8 cellular contexts compared by ENCODE assay signal in the genomic region with DNA sequence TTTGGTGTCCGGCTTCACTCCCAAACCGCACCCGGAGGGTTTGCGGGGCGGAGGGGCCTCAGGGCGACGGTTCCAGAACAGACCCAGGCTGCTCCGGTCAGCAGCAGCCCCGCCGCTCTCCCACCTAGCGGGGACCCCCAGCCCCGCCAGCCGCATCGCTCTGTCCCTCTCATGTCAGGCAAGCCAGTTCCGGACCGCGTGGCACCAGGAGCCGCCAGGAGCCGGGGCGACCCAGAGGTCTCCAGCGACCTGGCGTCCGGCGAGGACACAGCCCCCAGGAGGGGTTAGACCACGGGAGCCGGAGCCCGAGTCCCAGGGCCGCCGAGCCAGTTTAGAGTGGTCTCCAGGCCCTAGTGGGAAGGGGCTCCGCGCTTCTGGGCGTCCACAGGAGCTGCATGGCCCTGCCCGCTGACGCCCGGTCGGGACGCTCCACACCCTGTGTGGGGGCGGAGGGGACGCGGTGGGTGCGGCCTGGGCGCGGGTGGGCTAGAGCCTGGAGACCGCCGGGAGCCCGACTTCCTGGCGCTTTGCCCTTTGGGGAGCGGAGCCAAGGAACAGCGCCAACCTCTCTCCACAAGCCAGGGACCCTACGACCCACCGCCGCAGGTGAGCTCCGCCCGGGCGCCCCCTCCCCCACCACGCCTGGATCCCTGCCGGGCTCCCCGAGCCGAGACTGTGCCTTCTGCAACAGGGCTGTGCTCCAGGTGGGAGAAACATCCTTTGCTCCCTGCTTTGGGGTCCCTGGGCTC. TPM values are rescaled to one million over a fixed set of nuclear protein-coding genes. Genes with fewer than 3 reads are reported as not detected.
DNase-seq lines count a peak whose midpoint lies in the region; ATAC-seq, FAIRE-seq and TF ChIP-seq lines count a peak whose summit lies in the region.

No MANE protein-coding gene starts in this region.

- H2BK20ac ChIP-seq in H1 (ENCODE audit: low read length), result no peak overlapping the region

- H2BK120ac ChIP-seq in H1 (replicated peaks; ENCODE audit: low read depth, low read length) (no peak overlapping the region), mesendoderm (ENCODE audit: low read depth, low read length) (no peak overlapping the region)

- no peak overlapping the region for H3K23ac ChIP-seq in H1 (ENCODE audit: insufficient read length)
- H3K23ac ChIP-seq in mesendoderm (ENCODE audit: low read length), result no peak overlapping the region

- CTCF ChIA-PET in H1 (lab: Charles Lee; ENCODE audit: partially characterized antibody), result interaction anchor here (0.7 to 3.4 kb wide), 5 partner anchors 9 to 361 kb away, joined by 3 to 19 read pairs (median 4); no protein-coding TSS in a partner anchor

- DNase-seq in NCI-H345 (lab: John Stamatoyannopoulos, UW) (peak; percentile 20), NCI-H345 treated with DMSO at 0.1 percent for 48 hours (lab: John Stamatoyannopoulos, UW; ENCODE audit: unreplicated experiment) (no peak), H1 (ENCODE audit: low read depth in 1 of 2, low spot score in 2 of 2) (peak in 1 of 2 experiments; percentile 67), mesendoderm (no peak), tibial artery (no peak)
- DNase-seq in activated T-cell treated with anti-CD3 and anti-CD28 coated beads, Interleukin-2, amount 50 U/mL, for 48 hours, result no peak

- H3K4me1 ChIP-seq in H1 (replicated peaks in 1 of 4; ENCODE audit: control insufficient read depth in 3 of 4, insufficient read depth in 4 of 4, low read length in 3 of 4) (no peaks in the 10 kb centered on the region), mesendoderm (ENCODE audit: control insufficient read depth, low read depth, low read length) (no peaks in the 10 kb centered on the region), tibial artery (peaks cover 0 to 25% (median 11%) of the 10 kb centered on the region in 4 donors)

- H3K79me2 ChIP-seq in H1 (ENCODE audit: control insufficient read depth in 1 of 2, insufficient read depth in 2 of 2, low read length in 2 of 2) (no peaks in the 10 kb centered on the region), mesendoderm (ENCODE audit: control insufficient read depth, insufficient read depth, low read length) (no peaks in the 10 kb centered on the region)

- H3K4me3 ChIP-seq in H1 (ENCODE audit: extremely low read depth in 1 of 4, insufficient read depth in 2 of 4, low read depth in 3 of 4, low read length in 4 of 4), result peak overlapping the region; percentile 43 to 68 (median 62)
- no peak overlapping the region for H3K4me3 ChIP-seq in mesendoderm (ENCODE audit: low read length)
- H3K4me3 ChIP-seq in tibial artery, result peak overlapping the region; percentile 24 to 35

- ATAC-seq in HG03571 (IDR thresholded peaks at IDR 0.05; ENCODE audit: unreplicated experiment), result no peak
- no peak for ATAC-seq in HG02840 (IDR thresholded peaks at IDR 0.05; ENCODE audit: low FRiP score, unreplicated experiment)

- peak overlapping the region; percentile 24; the same call in 1 of the 2 replicates for H2AFZ ChIP-seq in H1 (ENCODE audit: low read length)

- H3K79me1 ChIP-seq in H1 (ENCODE audit: low read depth, low read length), result no peaks in the 10 kb centered on the region
- H3K79me1 ChIP-seq in mesendoderm (ENCODE audit: low read length), result no peaks in the 10 kb centered on the region

- H3K27me3 ChIP-seq in H1 (replicated peaks in 1 of 4; ENCODE audit: control insufficient read depth in 3 of 4, extremely low read depth in 1 of 4, insufficient read depth in 3 of 4, low read length in 3 of 4) (peaks cover 2 to 10% (median 6%) of the 10 kb centered on the region in 4 experiments; a peak in 4 of 7 replicates), mesendoderm (ENCODE audit: insufficient read depth, low read length, poor library complexity) (no peaks in the 10 kb centered on the region), tibial artery (peaks cover 0 to 28% of the 10 kb centered on the region in 2 donors)

- H4K8ac ChIP-seq in H1 (ENCODE audit: extremely low read depth, insufficient read depth, low read length) (peak overlapping the region; percentile 71), mesendoderm (ENCODE audit: low read depth, low read length) (no peak overlapping the region)

- H4K91ac ChIP-seq in H1 (replicated peaks; ENCODE audit: insufficient read length, low read length), result no peak overlapping the region

- peaks cover 5% of the 10 kb centered on the region; the same call in 1 of the 2 replicates for H3K23me2 ChIP-seq in H1 (ENCODE audit: low read depth, low read length)

- TF ChIP-seq CTCF in H1 (IDR thresholded peaks at IDR 0.05; ENCODE audit: control extremely low read depth in 1 of 3, insufficient read depth in 1 of 3, low read depth in 1 of 3, low read length in 3 of 3) (no peak), tibial artery (IDR thresholded peaks at IDR 0.05) (no peak)

- no peak for TF ChIP-seq EP300 in H1 (IDR thresholded peaks at IDR 0.05; ENCODE audit: borderline replicate concordance in 1 of 2, low read depth in 2 of 2, low read length in 2 of 2)

- no peaks in the 10 kb centered on the region for H4K20me1 ChIP-seq in H1 (replicated peaks in 1 of 2; ENCODE audit: control insufficient read depth in 1 of 2, insufficient read depth in 2 of 2, low read length in 2 of 2)

- no peak for FAIRE-seq in H1 (lab: Jason Lieb, UNC)

- no peak for TF ChIP-seq RAD21 in H1 (IDR thresholded peaks at IDR 0.05 in 1 of 2, conservative IDR thresholded peaks at IDR 0.05 in 1 of 2; ENCODE audit: low read depth in 2 of 2, low read length in 2 of 2)

- H3K9ac ChIP-seq in H1 (replicated peaks in 1 of 4; ENCODE audit: extremely low read depth in 1 of 4, low read depth in 3 of 4, low read length in 3 of 4) (peak overlapping the region in 3 of 4 experiments; percentile 34 to 57 (median 40); a peak in 4 of 7 replicates), mesendoderm (ENCODE audit: low read length) (peak overlapping the region; percentile 50)

- WGBS in H1 (ENCODE audit: extremely low coverage in 1 of 2, insufficient coverage in 1 of 2, insufficient read length in 1 of 2, insufficient replicate concordance in 2 of 2, low coverage in 1 of 2, low lambda C conversion rate in 2 of 2, missing lambda C conversion rate in 1 of 2), 2 experiments, result 13% methylated on average over 52 of the region's 59 CpGs; no CpG with 5 or more reads in 1 of the 2 experiments
- no CpG with 5 or more reads among the region's 59 CpGs for WGBS in mesendoderm (ENCODE audit: extremely low coverage, insufficient coverage, low lambda C conversion rate)

- no peak for TF ChIP-seq POLR2A in H1 (IDR thresholded peaks at IDR 0.05; ENCODE audit: control extremely low read depth in 1 of 2, low read depth in 2 of 2, low read length in 2 of 2)

- H3K18ac ChIP-seq in H1 (ENCODE audit: extremely low read depth, low read length), result peak overlapping the region; percentile 60; the same call in 1 of the 2 replicates
- no peak overlapping the region for H3K18ac ChIP-seq in mesendoderm (ENCODE audit: low read length)

- H3K4me2 ChIP-seq in H1 (ENCODE audit: insufficient read depth in 1 of 2, low read depth in 2 of 2, low read length in 2 of 2) (peak overlapping the region; percentile 57 to 95), mesendoderm (ENCODE audit: low read length) (peak overlapping the region; percentile 56)

- no peak overlapping the region for H4K5ac ChIP-seq in H1 (ENCODE audit: insufficient read length, low read depth, low read length)
- no peak overlapping the region for H4K5ac ChIP-seq in mesendoderm (ENCODE audit: low read length)

- no peak overlapping the region for H2BK12ac ChIP-seq in H1 (ENCODE audit: low read depth, low read length)

- H3K14ac ChIP-seq in H1 (ENCODE audit: insufficient read length), result no peak overlapping the region

- no peak overlapping the region for H3K4ac ChIP-seq in H1 (replicated peaks; ENCODE audit: insufficient read length, low read depth, low read length)
- no peak overlapping the region for H3K4ac ChIP-seq in mesendoderm (ENCODE audit: low read depth, low read length)

- H2BK15ac ChIP-seq in H1 (ENCODE audit: low read length), result no peak overlapping the region; the same call in 1 of the 2 replicates
- no peak overlapping the region for H2BK15ac ChIP-seq in mesendoderm (replicated peaks; ENCODE audit: low read depth)

- H3K56ac ChIP-seq in H1 (replicated peaks; ENCODE audit: insufficient read length, low read depth, low read length), result peak overlapping the region; percentile 30
- H3K56ac ChIP-seq in mesendoderm (ENCODE audit: low read length), result peak overlapping the region; percentile 64

- no peak overlapping the region for H3K27ac ChIP-seq in H1 (ENCODE audit: low read depth, low read length)
- no peak overlapping the region for H3K27ac ChIP-seq in mesendoderm (ENCODE audit: low read depth, low read length)
- no peak overlapping the region for H3K27ac ChIP-seq in tibial artery

- H3K9me3 ChIP-seq in H1 (ENCODE audit: insufficient read depth in 2 of 2, low read depth in 1 of 2, low read length in 1 of 2) (no peaks in the 10 kb centered on the region), tibial artery (no peaks in the 10 kb centered on the region)

- POLR2A ChIA-PET in H1 (lab: Charles Lee; ENCODE audit: partially characterized antibody), result interaction anchor here (0.8 to 1.1 kb wide), 2 partner anchors 31 to 43 kb away, joined by 3 to 5 read pairs; no protein-coding TSS in a partner anchor

- no peak overlapping the region for H2AK5ac ChIP-seq in H1 (ENCODE audit: low read depth, low read length)
- H2AK5ac ChIP-seq in mesendoderm (ENCODE audit: low read length), result no peak overlapping the region

- H3K36me3 ChIP-seq in H1 (ENCODE audit: control insufficient read depth in 2 of 4, insufficient read depth in 4 of 4, low read length in 3 of 4), result no peaks in the 10 kb centered on the region
- H3K36me3 ChIP-seq in mesendoderm (ENCODE audit: control insufficient read depth, insufficient read depth, low read length), result no peaks in the 10 kb centered on the region
- H3K36me3 ChIP-seq in tibial artery, result no peaks in the 10 kb centered on the region

- intact Hi-C loops in tibial artery (cut with DNase I; ENCODE audit: low total_unique reads), result no loop called here

- H2BK5ac ChIP-seq in H1 (ENCODE audit: low read depth, low read length) (0 out of 2 replicates have a peak overlapping the region, but pooled peaks have one; percentile 44), mesendoderm (ENCODE audit: low read length) (no peak overlapping the region)

RNA-seq across cellular contexts. Expression of gene ZNF117, which starts 43.4 kb away (rescaled TPM):
- 10.2 and 13.0 TPM in 2 replicates for total RNA-seq in H1 (2021; fragmentation: NEBNext Ultra II Directional; extraction: Animal tissue kit (Norgen Biotek cat#: 25700))
- polyA plus RNA-seq in H1 (2011; rRNA removed), result 2.1 and 2.9 TPM in 2 replicates
- polyA plus RNA-seq in H1 (2011; cell fraction: cytosol; rRNA removed), result 4.2 TPM
- polyA plus RNA-seq in H1 (2011; cell fraction: nucleus; rRNA removed), result 5.2 TPM
- polyA plus RNA-seq in H1 (2012, experiment 1 of 2), result 2.6 to 10.0 TPM (median 3.8 TPM) in 4 replicates
- 0.26 TPM for polyA plus RNA-seq in H1 (2012, experiment 2 of 2)
- 13.2 TPM for polyA plus RNA-seq in H1 (2013, experiment 1 of 2)
- 11.7 TPM for polyA plus RNA-seq in H1 (2013, experiment 2 of 2)
- polyA minus RNA-seq in H1 (2011; rRNA and poly(A)+ RNA removed), result 8.3 and 10.8 TPM in 2 replicates
- polyA minus RNA-seq in H1 (2011; cell fraction: cytosol; rRNA and poly(A)+ RNA removed), result 5.5 TPM
- polyA minus RNA-seq in H1 (2011; cell fraction: nucleus; rRNA and poly(A)+ RNA removed), result 37.9 TPM
- 7.7 TPM for polyA plus RNA-seq in mesendoderm (2013, experiment 1 of 2)
- polyA plus RNA-seq in mesendoderm (2013, experiment 2 of 2), result 7.5 TPM

RNA-seq across cellular contexts. Expression of gene ZNF273, which starts 44.4 kb away (rescaled TPM):
- 21.2 and 23.2 TPM in 2 replicates for total RNA-seq in H1 (2021; fragmentation: NEBNext Ultra II Directional; extraction: Animal tissue kit (Norgen Biotek cat#: 25700))
- polyA plus RNA-seq in H1 (2011; rRNA removed), result 4.5 and 6.2 TPM in 2 replicates
- 7.9 TPM for polyA plus RNA-seq in H1 (2011; cell fraction: cytosol; rRNA removed)
- polyA plus RNA-seq in H1 (2011; cell fraction: nucleus; rRNA removed), result 8.4 TPM
- 5.7 to 10.4 TPM (median 7.1 TPM) in 4 replicates for polyA plus RNA-seq in H1 (2012, experiment 1 of 2)
- polyA plus RNA-seq in H1 (2012, experiment 2 of 2), result 1.4 TPM
- polyA plus RNA-seq in H1 (2013, experiment 1 of 2), result 17.0 TPM
- polyA plus RNA-seq in H1 (2013, experiment 2 of 2), result 15.8 TPM
- 14.1 and 19.5 TPM in 2 replicates for polyA minus RNA-seq in H1 (2011; rRNA and poly(A)+ RNA removed)
- 13.4 TPM for polyA minus RNA-seq in H1 (2011; cell fraction: cytosol; rRNA and poly(A)+ RNA removed)
- 42.4 TPM for polyA minus RNA-seq in H1 (2011; cell fraction: nucleus; rRNA and poly(A)+ RNA removed)
- polyA plus RNA-seq in mesendoderm (2013, experiment 1 of 2), result 11.6 TPM
- 11.6 TPM for polyA plus RNA-seq in mesendoderm (2013, experiment 2 of 2)

RNA-seq across cellular contexts. Expression of gene ERV3-1, which starts 59.1 kb away (rescaled TPM):
- total RNA-seq in H1 (2021; fragmentation: NEBNext Ultra II Directional; extraction: Animal tissue kit (Norgen Biotek cat#: 25700)), result 9.7 and 11.4 TPM in 2 replicates
- polyA plus RNA-seq in H1 (2011; rRNA removed), result 8.8 and 9.5 TPM in 2 replicates
- 8.9 TPM for polyA plus RNA-seq in H1 (2011; cell fraction: cytosol; rRNA removed)
- polyA plus RNA-seq in H1 (2011; cell fraction: nucleus; rRNA removed), result 25.6 TPM
- polyA plus RNA-seq in H1 (2012, experiment 1 of 2), result 8.5 to 11.6 TPM (median 11.2 TPM) in 4 replicates
- polyA plus RNA-seq in H1 (2012, experiment 2 of 2), result 4.8 TPM
- polyA plus RNA-seq in H1 (2013, experiment 1 of 2), result 13.3 TPM
- 10.9 TPM for polyA plus RNA-seq in H1 (2013, experiment 2 of 2)
- polyA minus RNA-seq in H1 (2011; rRNA and poly(A)+ RNA removed), result 21.7 and 28.9 TPM in 2 replicates
- 16.0 TPM for polyA minus RNA-seq in H1 (2011; cell fraction: cytosol; rRNA and poly(A)+ RNA removed)
- polyA minus RNA-seq in H1 (2011; cell fraction: nucleus; rRNA and poly(A)+ RNA removed), result 52.5 TPM
- polyA plus RNA-seq in mesendoderm (2013, experiment 1 of 2), result 6.9 TPM
- polyA plus RNA-seq in mesendoderm (2013, experiment 2 of 2), result 7.2 TPM
